8 cellular contexts compared by ENCODE assay signal in the genomic region with DNA sequence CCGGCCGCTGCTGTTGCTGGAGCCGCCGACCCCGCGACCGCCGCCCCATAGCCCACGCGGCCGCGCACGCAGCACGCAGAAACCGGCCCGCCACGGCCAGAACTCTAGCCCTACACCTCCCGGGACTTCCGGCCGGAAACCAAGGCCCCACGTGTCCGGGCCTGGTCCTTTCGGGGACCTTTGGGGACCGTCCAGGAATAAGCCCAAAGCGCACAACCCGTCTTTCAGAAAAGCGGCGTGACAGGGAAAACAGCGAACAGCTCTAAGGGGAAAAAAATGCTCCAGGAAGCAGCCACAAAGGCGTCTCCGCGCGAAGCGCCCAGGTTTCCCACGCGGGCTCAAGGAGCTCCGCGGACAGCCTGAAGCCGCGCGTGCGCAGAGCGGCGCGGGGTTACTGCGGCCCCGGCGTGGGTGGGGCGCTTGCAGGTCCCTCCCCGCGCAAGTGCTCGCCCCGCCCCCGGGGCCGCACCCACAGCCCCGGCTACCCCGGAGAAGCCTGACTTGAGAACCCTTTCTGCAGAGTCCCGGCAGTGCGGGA. TPM values are rescaled to one million over a fixed set of nuclear protein-coding genes. Genes with fewer than 3 reads are reported as not detected.
DNase-seq lines count a peak whose midpoint lies in the region; ATAC-seq and TF ChIP-seq lines count a peak whose summit lies in the region.

NSUN2 (minus strand) TSS at position 114 of the 538 bp plus-strand sequence; CDS start at position 49, 65 bp downstream.
SRD5A1 (plus strand) TSS at position 510 of the 538 bp plus-strand sequence. CDS start 137 bp downstream, outside the sequence.

- H2BK120ac ChIP-seq in mesendoderm (ENCODE audit: low read depth, low read length), result no peak within 1 kb of the TSS

- WGBS in mesendoderm (ENCODE audit: extremely low coverage, insufficient coverage, low lambda C conversion rate), result no CpG with 5 or more reads among the region's 59 CpGs

- no peaks in the 10 kb centered on the region for H3K9me3 Mint-ChIP-seq in Caco-2 (ENCODE audit: unreplicated experiment)
- H3K9me3 Mint-ChIP-seq in effector memory CD8-positive, alpha-beta T cell, result no peaks in the 10 kb centered on the region

- peaks cover 7% of the 10 kb centered on the region; the same call in 1 of the 2 replicates for H3K4me1 ChIP-seq in Caco-2
- peaks cover 4% of the 10 kb centered on the region for H3K4me1 ChIP-seq in mesendoderm (ENCODE audit: control insufficient read depth, low read depth, low read length)

- H2BK15ac ChIP-seq in mesendoderm (replicated peaks; ENCODE audit: low read depth), result no peak within 1 kb of the TSS

- H3K18ac ChIP-seq in mesendoderm (ENCODE audit: low read length), result peak within 1 kb of the TSS; percentile 91

- peak within 1 kb of the TSS; percentile 89 for H3K23ac ChIP-seq in mesendoderm (ENCODE audit: low read length)

- H3K36me3 ChIP-seq in Caco-2 (ENCODE audit: control insufficient read depth, insufficient read depth, low read length), result peaks cover 2% of the 10 kb centered on the region
- peaks cover 6% of the 10 kb centered on the region for H3K36me3 ChIP-seq in mesendoderm (ENCODE audit: control insufficient read depth, insufficient read depth, low read length)

- peak within 1 kb of the TSS; percentile 91 for H4K8ac ChIP-seq in mesendoderm (ENCODE audit: low read depth, low read length)

- H3K36me3 Mint-ChIP-seq in Caco-2 (ENCODE audit: insufficient read depth, unreplicated experiment), result peaks cover 48% of the 10 kb centered on the region
- peaks cover 39% of the 10 kb centered on the region for H3K36me3 Mint-ChIP-seq in effector memory CD8-positive, alpha-beta T cell (ENCODE audit: insufficient read depth)

- H3K56ac ChIP-seq in mesendoderm (ENCODE audit: low read length), result peak within 1 kb of the TSS; percentile 96

- no peak within 1 kb of the TSS for H4K5ac ChIP-seq in mesendoderm (ENCODE audit: low read length)

- CTCF ChIA-PET in Caco-2 (lab: Charles Lee), result no interaction called here

- H3K9ac ChIP-seq in mesendoderm (ENCODE audit: low read length), result peak within 1 kb of the TSS; percentile 98

- H3K27me3 Mint-ChIP-seq in Caco-2 (ENCODE audit: insufficient read depth, unreplicated experiment), result no peaks in the 10 kb centered on the region
- no peaks in the 10 kb centered on the region for H3K27me3 Mint-ChIP-seq in effector memory CD8-positive, alpha-beta T cell

- intact Hi-C loops in Caco-2 (cut with micrococcal nuclease; ENCODE audit: unreplicated experiment), result loop anchor here (1.0 to 5.0 kb wide), 4 partner anchors 80 to 255 kb away; partner anchors contain the start of genes MED10 and TENT4A

- peak; percentile 91 for ATAC-seq in GM21390 (IDR thresholded peaks at IDR 0.05; ENCODE audit: unreplicated experiment)
- peak; percentile 83 for ATAC-seq in effector memory CD8-positive, alpha-beta T cell (replicated peaks)

- POLR2A ChIA-PET in Caco-2 (lab: Charles Lee), result interaction anchor here (0.5 to 1.1 kb wide), 5 partner anchors 9 to 255 kb away, joined by 3 to 13 read pairs (median 5); partner anchors contain the start of genes MED10 and TENT4A

- H3K79me2 ChIP-seq in mesendoderm (ENCODE audit: control insufficient read depth, insufficient read depth, low read length), result peaks cover 56% of the 10 kb centered on the region

- peak within 1 kb of the TSS; percentile 74 for H3K4ac ChIP-seq in mesendoderm (ENCODE audit: low read depth, low read length)

- H3K9me3 ChIP-seq in Caco-2, result no peaks in the 10 kb centered on the region

- peaks cover 31% of the 10 kb centered on the region for H3K79me1 ChIP-seq in mesendoderm (ENCODE audit: low read length)

- H2BK5ac ChIP-seq in mesendoderm (ENCODE audit: low read length), result no peak within 1 kb of the TSS

- peaks cover 12% of the 10 kb centered on the region for H3K4me1 Mint-ChIP-seq in Caco-2 (ENCODE audit: low read depth, unreplicated experiment)
- H3K4me1 Mint-ChIP-seq in effector memory CD8-positive, alpha-beta T cell (ENCODE audit: low read depth in 2 of 2), result peaks cover 40 to 42% of the 10 kb centered on the region in 2 donors

- H3K27ac Mint-ChIP-seq in Caco-2 (ENCODE audit: unreplicated experiment), result peak within 1 kb of the TSS; percentile 99
- H3K27ac Mint-ChIP-seq in effector memory CD8-positive, alpha-beta T cell, result peak within 1 kb of the TSS; percentile 97 to 98

- H2AK5ac ChIP-seq in mesendoderm (ENCODE audit: low read length), result peak within 1 kb of the TSS; percentile 74

- H3K27ac ChIP-seq in mesendoderm (ENCODE audit: low read depth, low read length), result peak within 1 kb of the TSS; percentile 81

- TF ChIP-seq CTCF in Caco-2 (IDR thresholded peaks at IDR 0.05; ENCODE audit: insufficient read depth in 1 of 2, low read depth in 1 of 2, low read length in 1 of 2, severe bottlenecking in 1 of 2, unreplicated experiment in 1 of 2), result no peak

- H3K27me3 ChIP-seq in Caco-2 (replicated peaks; ENCODE audit: control insufficient read depth, insufficient read depth, low read length) (no peaks in the 10 kb centered on the region), mesendoderm (ENCODE audit: insufficient read depth, low read length, poor library complexity) (no peaks in the 10 kb centered on the region)

- DNase-seq in Caco-2, result peak; percentile 89 to 91
- peak in 75 of 76 experiments; percentile 19 to 94 (median 84) for DNase-seq in HUDEP-2 (lab: John Stamatoyannopoulos, UW; ENCODE audit: unreplicated experiment in 76 of 76)
- peak; percentile 98 for DNase-seq in NOMO-1 treated with dmso at 0.1 percent for 144 hours (lab: John Stamatoyannopoulos, UW; ENCODE audit: unreplicated experiment)
- peak; percentile 81 to 96 (median 88) for DNase-seq in activated CD8-positive, alpha-beta memory T cell treated with anti-CD3 and anti-CD28 coated beads for 48 hours (ENCODE audit: low read depth in 2 of 3, low spot score in 2 of 3)
- peak; percentile 87 to 93 (median 90) for DNase-seq in effector memory CD8-positive, alpha-beta T cell
- DNase-seq in mesendoderm, result peak; percentile 92
- peak; percentile 91 for DNase-seq in stimulated activated CD8-positive, alpha-beta memory T cell treated with anti-CD3 and anti-CD28 coated beads, Interleukin-12 subunit alpha, Interleukin-12 subunit beta, amount 100 ng/mL, for 4 hours (ENCODE audit: low read depth)

- H3K4me3 ChIP-seq in Caco-2 (ENCODE audit: low read depth, low read length) (peak within 1 kb of the TSS; percentile 96), mesendoderm (ENCODE audit: low read length) (peak within 1 kb of the TSS; percentile 100)

- peak within 1 kb of the TSS; percentile 100 for H3K4me3 Mint-ChIP-seq in Caco-2 (ENCODE audit: unreplicated experiment)
- peak within 1 kb of the TSS; percentile 93 for H3K4me3 Mint-ChIP-seq in effector memory CD8-positive, alpha-beta T cell

- BruUV-seq in Caco-2 (replicated peaks; lab: Mats Ljungman, UMichigan), result no TSS peak

- H3K4me2 ChIP-seq in mesendoderm (ENCODE audit: low read length), result peak within 1 kb of the TSS; percentile 98

RNA-seq across cellular contexts. Expression of gene NSUN2, which starts in this region (rescaled TPM):
- 93.8 and 105 TPM in 2 replicates for total RNA-seq in Caco-2 (2022)
- 90.6 TPM for polyA plus RNA-seq in mesendoderm (2013, experiment 1 of 2)
- polyA plus RNA-seq in mesendoderm (2013, experiment 2 of 2), result 87.8 TPM

RNA-seq across cellular contexts. Expression of gene SRD5A1, which starts in this region (rescaled TPM):
- 19.4 and 22.0 TPM in 2 replicates for total RNA-seq in Caco-2 (2022)
- 11.2 TPM for polyA plus RNA-seq in mesendoderm (2013, experiment 1 of 2)
- 11.9 TPM for polyA plus RNA-seq in mesendoderm (2013, experiment 2 of 2)

Comparison
In these comparisons a context has a peak if more than half of its experiments do, and no peak if none do; other contexts are left out.
1. Peak in every context shown above with its lines: DNase-seq, ATAC-seq, H3K4me3 ChIP-seq and H3K27ac ChIP-seq.